Comparison of ENCODE assay signal across 16 cellular contexts in the genomic region with DNA sequence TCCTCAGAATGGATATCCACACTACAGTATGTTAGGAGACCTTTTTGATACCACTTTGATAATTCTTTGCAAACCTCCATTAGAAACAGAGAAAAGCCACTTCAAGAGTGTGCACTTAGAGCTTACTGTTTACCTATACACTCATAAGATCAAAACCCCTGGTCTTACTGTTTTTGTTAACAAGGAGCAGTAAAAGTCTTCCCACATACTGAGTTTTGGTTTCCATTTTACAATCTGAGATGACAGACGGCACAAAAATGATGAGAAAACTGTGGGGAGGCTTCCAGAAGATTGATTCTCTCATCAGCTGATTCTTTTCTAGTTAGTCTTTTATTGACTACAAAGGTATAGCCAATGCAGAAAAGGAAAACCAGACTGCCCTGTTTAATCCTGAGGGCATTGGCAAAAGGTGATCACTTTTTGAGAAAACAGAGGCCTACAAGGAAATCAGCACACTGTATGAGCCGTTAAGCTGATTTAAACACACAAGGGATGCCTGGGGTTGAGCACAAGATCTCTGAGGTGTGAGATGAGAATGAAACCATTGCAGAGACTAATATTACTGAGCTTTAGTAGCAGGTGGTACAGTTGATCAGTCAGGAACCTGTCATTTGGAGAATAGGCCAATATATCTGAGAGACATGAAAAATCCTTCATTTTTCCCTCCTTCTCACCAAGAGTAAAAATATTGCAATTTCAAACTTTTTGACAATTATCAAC.
DNase-seq lines count a peak whose midpoint lies in the region; ATAC-seq, FAIRE-seq and TF ChIP-seq lines count a peak whose summit lies in the region.
"Had no signal": no experiment of that assay in that cellular context is flagged by ENCODE, and none has a peak within 500 bp of the region (broad histone marks: within the 10 kb centered on the region; RNA-seq: fewer than 3 reads in every experiment).

No MANE protein-coding gene starts in this region.

- TF ChIP-seq EP300 in GM12878 (IDR thresholded peaks at IDR 0.05; ENCODE audit: borderline replicate concordance in 1 of 2, control insufficient read depth in 1 of 2, low read depth in 2 of 2, low read length in 2 of 2) = peak in 1 of 2 experiments; percentile 37; a peak in 1 of 4 replicates

- no peaks in the 10 kb centered on the region for H3K36me3 ChIP-seq in GM12878 (ENCODE audit: control insufficient read depth in 2 of 2, insufficient read depth in 2 of 2, low read length in 1 of 2)
- no peaks in the 10 kb centered on the region for H3K36me3 ChIP-seq in colonic mucosa
- no peaks in the 10 kb centered on the region for H3K36me3 ChIP-seq in kidney (ENCODE audit: control insufficient read depth in 1 of 2, insufficient read depth in 2 of 2, low read length in 2 of 2)
- H3K36me3 ChIP-seq: stomach had no signal

- FAIRE-seq in GM12878 (lab: Jason Lieb, UNC) (peak; percentile 54), kidney (lab: Jason Lieb, UNC) (no peak)
- FAIRE-seq: bronchial epithelial cell had no signal

- ATAC-seq in GM19023 (IDR thresholded peaks at IDR 0.05; ENCODE audit: unreplicated experiment) (peak; percentile 94), GM21619 (IDR thresholded peaks at IDR 0.05; ENCODE audit: unreplicated experiment) (peak; percentile 90), HG03108 (IDR thresholded peaks at IDR 0.05; ENCODE audit: unreplicated experiment) (peak; percentile 62), GM12878 (peak; percentile 97)

- H3K79me2 ChIP-seq in GM12878 (ENCODE audit: control insufficient read depth, insufficient read depth, low read length) = no peaks in the 10 kb centered on the region

- no peaks in the 10 kb centered on the region for H3K27me3 Mint-ChIP-seq in activated T-helper 1 cell treated with anti-CD3 and anti-CD28 coated beads, Interleukin-12 subunit alpha, Interleukin-12 subunit beta, Interleukin-2, Interleukin-4 antibody, amounts not matched to agents 30 ng/mL and 10 ng/mL and 1 ng/mL, durations not matched to agents 14 hours and 24 hours and 36 hours (ENCODE audit: insufficient read depth)

- no peaks in the 10 kb centered on the region for H3K36me3 Mint-ChIP-seq in activated T-helper 1 cell treated with anti-CD3 and anti-CD28 coated beads, Interleukin-12 subunit alpha, Interleukin-12 subunit beta, Interleukin-2, Interleukin-4 antibody, amounts not matched to agents 30 ng/mL and 10 ng/mL and 1 ng/mL, durations not matched to agents 14 hours and 24 hours and 36 hours (ENCODE audit: low read depth)
- H3K36me3 Mint-ChIP-seq: mesothelial cell of epicardium had no signal

- TF ChIP-seq RAD21 in GM12878 (IDR thresholded peaks at IDR 0.05; ENCODE audit: insufficient read depth, low read depth, low read length) = no peak

- in situ Hi-C loops in GM12878 (cut with MboI) = no loop called here

- TF ChIP-seq CTCF in GM12878 (IDR thresholded peaks at IDR 0.05 in 2 of 3, conservative IDR thresholded peaks at IDR 0.05 in 1 of 3; ENCODE audit: control insufficient read depth in 2 of 3, extremely low read depth in 1 of 3, insufficient read depth in 1 of 3, low read depth in 3 of 3, low read length in 3 of 3) (no peak), colonic mucosa (IDR thresholded peaks at IDR 0.05) (no peak), kidney (IDR thresholded peaks at IDR 0.05; ENCODE audit: borderline replicate concordance, extremely low read depth, insufficient read depth) (no peak)

- no peaks in the 10 kb centered on the region for H3K4me1 Mint-ChIP-seq in activated T-helper 1 cell treated with anti-CD3 and anti-CD28 coated beads, Interleukin-12 subunit alpha, Interleukin-12 subunit beta, Interleukin-2, Interleukin-4 antibody, amounts not matched to agents 30 ng/mL and 10 ng/mL and 1 ng/mL, durations not matched to agents 14 hours and 24 hours and 36 hours (ENCODE audit: low read depth)
- H3K4me1 Mint-ChIP-seq: mesothelial cell of epicardium had no signal

- no peak overlapping the region for H3K27ac Mint-ChIP-seq in activated T-helper 1 cell treated with anti-CD3 and anti-CD28 coated beads, Interleukin-12 subunit alpha, Interleukin-12 subunit beta, Interleukin-2, Interleukin-4 antibody, amounts not matched to agents 30 ng/mL and 10 ng/mL and 1 ng/mL, durations not matched to agents 14 hours and 24 hours and 36 hours
- H3K27ac Mint-ChIP-seq: mesothelial cell of epicardium had no signal

- BruUV-seq in GM12878 (replicated peaks; lab: Mats Ljungman, UMichigan) = no TSS peak

- no peaks in the 10 kb centered on the region for H3K4me1 ChIP-seq in GM12878 (ENCODE audit: control insufficient read depth, insufficient read depth, low read length)
- no peaks in the 10 kb centered on the region for H3K4me1 ChIP-seq in colonic mucosa
- H3K4me1 ChIP-seq in kidney (ENCODE audit: control insufficient read depth in 1 of 2, insufficient read depth in 1 of 2, low read depth in 1 of 2, low read length in 2 of 2) = no peaks in the 10 kb centered on the region
- H3K4me1 ChIP-seq: stomach had no signal

- no peaks in the 10 kb centered on the region for H3K9me3 Mint-ChIP-seq in activated T-helper 1 cell treated with anti-CD3 and anti-CD28 coated beads, Interleukin-12 subunit alpha, Interleukin-12 subunit beta, Interleukin-2, Interleukin-4 antibody, amounts not matched to agents 30 ng/mL and 10 ng/mL and 1 ng/mL, durations not matched to agents 14 hours and 24 hours and 36 hours
- H3K9me3 Mint-ChIP-seq: mesothelial cell of epicardium had no signal

- POLR2A ChIA-PET in GM12878 (lab: Charles Lee) = no interaction called here

- DNase-seq in GM12878 (ENCODE audit: low read depth, low spot score) (peak; percentile 16), colonic mucosa (no peak), NCI-H1048 (lab: John Stamatoyannopoulos, UW) (no peak), kidney (no peak)
- no peak for DNase-seq in activated T-helper 1 cell treated with anti-CD3 and anti-CD28 coated beads, Interleukin-12 subunit alpha, Interleukin-12 subunit beta, Interleukin-2, Interleukin-4 antibody, amounts not matched to agents 30 ng/mL and 10 ng/mL and 1 ng/mL, durations not matched to agents 14 hours and 24 hours and 36 hours (ENCODE audit: low spot score)
- DNase-seq: activated CD4-positive, alpha-beta T cell treated with anti-CD3 and anti-CD28 coated beads for 4 hours; activated effector memory CD4-positive, alpha-beta T cell treated with Interleukin-2 at 50 U/mL for 16 hours; NCI-H1092 treated with DMSO at 0.1 percent for 48 hours; stimulated activated CD4-positive, alpha-beta T cell treated with anti-CD3 and anti-CD28 coated beads, Interleukin-4, amount 100 ng/mL, for 4 hours; stomach had no signal

- H3K4me3 ChIP-seq in GM12878 (no peak overlapping the region), colonic mucosa (no peak overlapping the region), kidney (ENCODE audit: low read length in 2 of 2) (no peak overlapping the region)
- H3K4me3 ChIP-seq: SK-N-MC, stomach had no signal

- H3K27me3 ChIP-seq in GM12878 (replicated peaks in 1 of 2; ENCODE audit: control insufficient read depth in 2 of 2, insufficient read depth in 2 of 2, low read length in 1 of 2) (no peaks in the 10 kb centered on the region), colonic mucosa (no peaks in the 10 kb centered on the region)
- H3K27me3 ChIP-seq: stomach had no signal

- peak overlapping the region; percentile 10 for H2AFZ ChIP-seq in GM12878 (ENCODE audit: control insufficient read depth, low read depth, low read length)

- H3K9ac ChIP-seq in GM12878 (ENCODE audit: control insufficient read depth, insufficient read depth, low read length) (no peak overlapping the region), colonic mucosa (ENCODE audit: low read depth in 2 of 2, low read length in 2 of 2) (no peak overlapping the region), kidney (ENCODE audit: low read length in 2 of 2) (no peak overlapping the region)

- CTCF ChIA-PET in GM12878 (lab: Yijun Ruan, JAX) = no interaction called here

- H3K4me3 Mint-ChIP-seq in activated T-helper 1 cell treated with anti-CD3 and anti-CD28 coated beads, Interleukin-12 subunit alpha, Interleukin-12 subunit beta, Interleukin-2, Interleukin-4 antibody, amounts not matched to agents 30 ng/mL and 10 ng/mL and 1 ng/mL, durations not matched to agents 14 hours and 24 hours and 36 hours = no peak overlapping the region
- H3K4me3 Mint-ChIP-seq: mesothelial cell of epicardium had no signal

- no peaks in the 10 kb centered on the region for H4K20me1 ChIP-seq in GM12878 (ENCODE audit: control insufficient read depth, insufficient read depth)

- peak overlapping the region; percentile 16; the same call in 1 of the 2 replicates for H3K27ac ChIP-seq in GM12878 (ENCODE audit: control insufficient read depth, insufficient read depth)
- no peak overlapping the region for H3K27ac ChIP-seq in colonic mucosa
- no peak overlapping the region for H3K27ac ChIP-seq in kidney (ENCODE audit: low read depth in 2 of 2, low read length in 2 of 2)
- H3K27ac ChIP-seq: SK-N-MC, stomach had no signal

- TF ChIP-seq POLR2A in GM12878 (IDR thresholded peaks at IDR 0.05; ENCODE audit: low read depth, low read length) = no peak

- RAD21 ChIA-PET in GM12878 (lab: Charles Lee; ENCODE audit: unreplicated experiment) = no interaction called here

- H3K4me2 ChIP-seq in GM12878 (ENCODE audit: control insufficient read depth, insufficient read depth) = peak overlapping the region; percentile 31

- SMC1A ChIA-PET in GM12878 (lab: Charles Lee; ENCODE audit: uncharacterized antibody, unreplicated experiment) = no interaction called here

- WGBS in GM12878 (ENCODE audit: insufficient coverage, insufficient replicate concordance, low lambda C conversion rate, missing lambda C conversion rate) = 0% methylated on average over 2 of the region's 2 CpGs

- no peaks in the 10 kb centered on the region for H3K9me3 ChIP-seq in GM12878 (replicated peaks; ENCODE audit: control insufficient read depth, insufficient read depth, low read length)
- H3K9me3 ChIP-seq in colonic mucosa = no peaks in the 10 kb centered on the region
- H3K9me3 ChIP-seq in kidney (ENCODE audit: control insufficient read depth in 1 of 2, low read length in 2 of 2) = no peaks in the 10 kb centered on the region
- H3K9me3 ChIP-seq: stomach had no signal

- intact Hi-C loops in GM12878 (cut with micrococcal nuclease; ENCODE audit: unreplicated experiment) = no loop called here
- intact Hi-C loops in colonic mucosa (cut with DNase I) = no loop called here
- intact Hi-C loops in activated T-helper 1 cell treated with anti-CD3 and anti-CD28 coated beads, Interleukin-12 subunit alpha, Interleukin-12 subunit beta, Interleukin-2, Interleukin-4 antibody, amounts not matched to agents 30 ng/mL and 10 ng/mL and 1 ng/mL, durations not matched to agents 14 hours and 24 hours and 36 hours (cut with micrococcal nuclease) = no loop called here
- intact Hi-C loops in kidney (cut with DNase I) = no loop called here

TF ChIP-seq in GM12878, 131 proteins besides CTCF, POLR2A, EP300 and RAD21 (continues in another document):
- TF ChIP-seq BHLHE40 (IDR thresholded peaks at IDR 0.05; ENCODE audit: borderline replicate concordance in 1 of 2, low read depth in 2 of 2, low read length in 1 of 2) (0 out of 4 replicates have a peak, but pooled peaks of 1 of the 2 experiments have one; percentile 17), IKZF2 (IDR thresholded peaks at IDR 0.05) (peak in 1 of 2 experiments; percentile 52; a peak in 1 of 4 replicates), TCF12 (IDR thresholded peaks at IDR 0.05; ENCODE audit: low read depth, low read length) (0 out of 2 replicates have a peak, but pooled peaks have one; percentile 37), EZH2 (IDR thresholded peaks at IDR 0.05; ENCODE audit: borderline replicate concordance, control insufficient read depth, low read depth, low read length) (no peak)
